In the genomic region with DNA sequence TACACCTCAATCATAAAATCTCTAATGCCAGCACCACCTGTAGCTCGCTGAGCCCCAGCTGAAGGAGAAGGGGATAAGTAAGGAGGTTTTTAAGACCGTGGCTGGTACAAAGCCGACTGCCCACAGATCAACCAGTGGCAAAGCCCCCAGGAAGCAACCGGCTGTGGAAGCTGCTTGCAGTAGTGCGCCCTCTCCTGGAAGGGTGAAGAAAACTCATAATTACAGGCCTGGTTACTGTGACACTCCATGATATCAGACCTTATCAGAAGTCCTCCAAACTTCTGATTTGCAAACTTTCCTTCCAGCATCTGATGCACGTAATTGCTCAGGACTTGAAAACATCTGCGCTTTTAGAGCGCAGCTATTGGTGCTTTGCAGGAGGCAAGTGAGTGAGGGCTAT, we compare ENCODE assay signal across 10 cellular contexts.
DNase-seq lines count a peak whose midpoint lies in the region; ATAC-seq and TF ChIP-seq lines count a peak whose summit lies in the region.
"Had no signal": no experiment of that assay in that cellular context is flagged by ENCODE, and none has a peak within 500 bp of the region (broad histone marks: within the 10 kb centered on the region; RNA-seq: fewer than 3 reads in every experiment).

No MANE protein-coding gene starts in this region.

- H2AFZ ChIP-seq in GM23248 = no peak overlapping the region

- H3K27ac Mint-ChIP-seq in Caco-2 (ENCODE audit: unreplicated experiment) = no peak overlapping the region
- no peak overlapping the region for H3K27ac Mint-ChIP-seq in immature natural killer cell
- H3K27ac Mint-ChIP-seq: memory B cell had no signal

- intact Hi-C loops in Caco-2 (cut with micrococcal nuclease; ENCODE audit: unreplicated experiment) = no loop called here
- intact Hi-C loops in aorta (cut with DNase I) = no loop called here

- TF ChIP-seq CTCF in Caco-2 (IDR thresholded peaks at IDR 0.05; ENCODE audit: insufficient read depth in 1 of 2, low read depth in 1 of 2, low read length in 1 of 2, severe bottlenecking in 1 of 2, unreplicated experiment in 1 of 2) = peak; percentile 3 to 45

- H3K4me1 Mint-ChIP-seq in Caco-2 (ENCODE audit: low read depth, unreplicated experiment) (no peaks in the 10 kb centered on the region), immature natural killer cell (peaks cover 7 to 14% of the 10 kb centered on the region in 2 donors)

- in situ Hi-C loops in GM23248 (cut with MboI) = loop anchor here (10.0 kb wide), 1 partner anchor 147 kb away; no protein-coding TSS in a partner anchor
- in situ Hi-C loops in SK-MEL-5 (cut with HindIII; ENCODE audit: low pct_unique_long_range_greater_than_20kb, low sequenced_read_pairs) = loop anchor here (25.0 kb wide), 1 partner anchor 169 kb away; no protein-coding TSS in a partner anchor

- 67 to 78% methylated on average over 8 of the region's 8 CpGs for WGBS in GM23248 (ENCODE audit: low coverage in 1 of 2, low lambda C conversion rate in 2 of 2, missing lambda C conversion rate in 2 of 2), 2 experiments
- WGBS in aorta, 2 donors = 86 to 89% methylated on average over 8 of the region's 8 CpGs

- H3K79me2 ChIP-seq in GM23248 (ENCODE audit: insufficient read depth) = no peaks in the 10 kb centered on the region

- no peaks in the 10 kb centered on the region for H3K27me3 ChIP-seq in Caco-2 (replicated peaks; ENCODE audit: control insufficient read depth, insufficient read depth, low read length)
- H3K27me3 ChIP-seq in GM23248 (replicated peaks; ENCODE audit: insufficient read depth) = no peaks in the 10 kb centered on the region; the same call in none of the 2 replicates
- H3K27me3 ChIP-seq in aorta (ENCODE audit: control insufficient read depth in 1 of 2, insufficient read depth in 2 of 2, low read length in 1 of 2) = no peaks in the 10 kb centered on the region

- H3K9me2 ChIP-seq in GM23248 (ENCODE audit: insufficient read depth) = no peaks in the 10 kb centered on the region

- BruUV-seq in Caco-2 (replicated peaks; lab: Mats Ljungman, UMichigan) = no TSS peak

- CTCF ChIA-PET in Caco-2 (lab: Charles Lee) = no interaction called here

- H3K27me3 Mint-ChIP-seq in Caco-2 (ENCODE audit: insufficient read depth, unreplicated experiment) = peaks cover 5% of the 10 kb centered on the region
- peaks cover 0 to 4% (median 0%) of the 10 kb centered on the region in 3 donors for H3K27me3 Mint-ChIP-seq in immature natural killer cell (ENCODE audit: low read depth in 3 of 3)

- H4K20me1 ChIP-seq in GM23248 (ENCODE audit: insufficient read depth) = no peaks in the 10 kb centered on the region

- H3K4me3 Mint-ChIP-seq in Caco-2 (ENCODE audit: unreplicated experiment) (no peak overlapping the region), immature natural killer cell (no peak overlapping the region)
- H3K4me3 Mint-ChIP-seq: memory B cell had no signal

- peak in 1 of 2 experiments; percentile 26 for DNase-seq in Caco-2
- peak; percentile 10 for DNase-seq in GM23248
- peak; percentile 22 for DNase-seq in SK-MEL-5 (ENCODE audit: low read depth, low spot score)
- peak; percentile 8 to 20 (median 12) for DNase-seq in immature natural killer cell
- no peak for DNase-seq in aorta
- no peak for DNase-seq in RPMI8226
- DNase-seq: GF-D8; stimulated activated naive CD4-positive, alpha-beta T cell had no signal

- H3K9me3 ChIP-seq in Caco-2 (no peaks in the 10 kb centered on the region), GM23248 (ENCODE audit: low read depth) (no peaks in the 10 kb centered on the region), aorta (ENCODE audit: control insufficient read depth, low read length) (no peaks in the 10 kb centered on the region)

- no peak overlapping the region for H3K9ac ChIP-seq in GM23248

- no peaks in the 10 kb centered on the region for H3K36me3 Mint-ChIP-seq in Caco-2 (ENCODE audit: insufficient read depth, unreplicated experiment)
- H3K36me3 Mint-ChIP-seq in immature natural killer cell = peaks cover 0 to 7% (median 0%) of the 10 kb centered on the region in 3 donors

- H3K36me3 ChIP-seq in Caco-2 (ENCODE audit: control insufficient read depth, insufficient read depth, low read length) (no peaks in the 10 kb centered on the region), GM23248 (ENCODE audit: low read depth) (no peaks in the 10 kb centered on the region), aorta (ENCODE audit: control insufficient read depth in 1 of 2, insufficient read depth in 2 of 2, low read length in 1 of 2) (no peaks in the 10 kb centered on the region)

- H3F3A ChIP-seq in GM23248 (ENCODE audit: insufficient read depth) = no peaks in the 10 kb centered on the region

- no peak overlapping the region for H3K4me2 ChIP-seq in GM23248 (ENCODE audit: unreplicated experiment)

- H3K4me1 ChIP-seq in Caco-2 (no peaks in the 10 kb centered on the region), GM23248 (ENCODE audit: insufficient read depth) (no peaks in the 10 kb centered on the region), aorta (ENCODE audit: control insufficient read depth in 1 of 2, insufficient read depth in 2 of 2, low read length in 2 of 2) (no peaks in the 10 kb centered on the region)

- ATAC-seq in aorta (ENCODE audit: low FRiP score) = no peak
- no peak for ATAC-seq in GM21717 (IDR thresholded peaks at IDR 0.05; ENCODE audit: unreplicated experiment)

- H3K27ac ChIP-seq in GM23248 (no peak overlapping the region), aorta (ENCODE audit: low read depth in 1 of 2, low read length in 2 of 2) (no peak overlapping the region)

- POLR2A ChIA-PET in Caco-2 (lab: Charles Lee) = no interaction called here

- no peak overlapping the region for H3K4me3 ChIP-seq in Caco-2 (ENCODE audit: low read depth, low read length)
- no peak overlapping the region for H3K4me3 ChIP-seq in GM23248
- H3K4me3 ChIP-seq in aorta (ENCODE audit: low read length in 2 of 2) = no peak overlapping the region

- H3K9me3 Mint-ChIP-seq in Caco-2 (ENCODE audit: unreplicated experiment) (peaks cover 10% of the 10 kb centered on the region), immature natural killer cell (peaks cover 0 to 2% (median 0%) of the 10 kb centered on the region in 6 donors)

Comparison
In these comparisons a context has a peak if more than half of its experiments do, and no peak if none do; other contexts are left out.
1. DNase-seq: peak in GM23248 (single experiment), SK-MEL-5 (single experiment) and immature natural killer cell (3 of 3); none in aorta (0 of 2) and RPMI8226 (single experiment).